ENCODE assay signal across 1 cellular context in genomic region chr16:87860553-87861299, GRCh38.
TF ChIP-seq lines count a peak whose summit lies in the region.

No MANE protein-coding gene starts in this region.

TF ChIP-seq in K562, 482 proteins besides CTCF, POLR2A, EP300 and RAD21 (continued from another document and continues in another):
- TF ChIP-seq, protein P1, sequence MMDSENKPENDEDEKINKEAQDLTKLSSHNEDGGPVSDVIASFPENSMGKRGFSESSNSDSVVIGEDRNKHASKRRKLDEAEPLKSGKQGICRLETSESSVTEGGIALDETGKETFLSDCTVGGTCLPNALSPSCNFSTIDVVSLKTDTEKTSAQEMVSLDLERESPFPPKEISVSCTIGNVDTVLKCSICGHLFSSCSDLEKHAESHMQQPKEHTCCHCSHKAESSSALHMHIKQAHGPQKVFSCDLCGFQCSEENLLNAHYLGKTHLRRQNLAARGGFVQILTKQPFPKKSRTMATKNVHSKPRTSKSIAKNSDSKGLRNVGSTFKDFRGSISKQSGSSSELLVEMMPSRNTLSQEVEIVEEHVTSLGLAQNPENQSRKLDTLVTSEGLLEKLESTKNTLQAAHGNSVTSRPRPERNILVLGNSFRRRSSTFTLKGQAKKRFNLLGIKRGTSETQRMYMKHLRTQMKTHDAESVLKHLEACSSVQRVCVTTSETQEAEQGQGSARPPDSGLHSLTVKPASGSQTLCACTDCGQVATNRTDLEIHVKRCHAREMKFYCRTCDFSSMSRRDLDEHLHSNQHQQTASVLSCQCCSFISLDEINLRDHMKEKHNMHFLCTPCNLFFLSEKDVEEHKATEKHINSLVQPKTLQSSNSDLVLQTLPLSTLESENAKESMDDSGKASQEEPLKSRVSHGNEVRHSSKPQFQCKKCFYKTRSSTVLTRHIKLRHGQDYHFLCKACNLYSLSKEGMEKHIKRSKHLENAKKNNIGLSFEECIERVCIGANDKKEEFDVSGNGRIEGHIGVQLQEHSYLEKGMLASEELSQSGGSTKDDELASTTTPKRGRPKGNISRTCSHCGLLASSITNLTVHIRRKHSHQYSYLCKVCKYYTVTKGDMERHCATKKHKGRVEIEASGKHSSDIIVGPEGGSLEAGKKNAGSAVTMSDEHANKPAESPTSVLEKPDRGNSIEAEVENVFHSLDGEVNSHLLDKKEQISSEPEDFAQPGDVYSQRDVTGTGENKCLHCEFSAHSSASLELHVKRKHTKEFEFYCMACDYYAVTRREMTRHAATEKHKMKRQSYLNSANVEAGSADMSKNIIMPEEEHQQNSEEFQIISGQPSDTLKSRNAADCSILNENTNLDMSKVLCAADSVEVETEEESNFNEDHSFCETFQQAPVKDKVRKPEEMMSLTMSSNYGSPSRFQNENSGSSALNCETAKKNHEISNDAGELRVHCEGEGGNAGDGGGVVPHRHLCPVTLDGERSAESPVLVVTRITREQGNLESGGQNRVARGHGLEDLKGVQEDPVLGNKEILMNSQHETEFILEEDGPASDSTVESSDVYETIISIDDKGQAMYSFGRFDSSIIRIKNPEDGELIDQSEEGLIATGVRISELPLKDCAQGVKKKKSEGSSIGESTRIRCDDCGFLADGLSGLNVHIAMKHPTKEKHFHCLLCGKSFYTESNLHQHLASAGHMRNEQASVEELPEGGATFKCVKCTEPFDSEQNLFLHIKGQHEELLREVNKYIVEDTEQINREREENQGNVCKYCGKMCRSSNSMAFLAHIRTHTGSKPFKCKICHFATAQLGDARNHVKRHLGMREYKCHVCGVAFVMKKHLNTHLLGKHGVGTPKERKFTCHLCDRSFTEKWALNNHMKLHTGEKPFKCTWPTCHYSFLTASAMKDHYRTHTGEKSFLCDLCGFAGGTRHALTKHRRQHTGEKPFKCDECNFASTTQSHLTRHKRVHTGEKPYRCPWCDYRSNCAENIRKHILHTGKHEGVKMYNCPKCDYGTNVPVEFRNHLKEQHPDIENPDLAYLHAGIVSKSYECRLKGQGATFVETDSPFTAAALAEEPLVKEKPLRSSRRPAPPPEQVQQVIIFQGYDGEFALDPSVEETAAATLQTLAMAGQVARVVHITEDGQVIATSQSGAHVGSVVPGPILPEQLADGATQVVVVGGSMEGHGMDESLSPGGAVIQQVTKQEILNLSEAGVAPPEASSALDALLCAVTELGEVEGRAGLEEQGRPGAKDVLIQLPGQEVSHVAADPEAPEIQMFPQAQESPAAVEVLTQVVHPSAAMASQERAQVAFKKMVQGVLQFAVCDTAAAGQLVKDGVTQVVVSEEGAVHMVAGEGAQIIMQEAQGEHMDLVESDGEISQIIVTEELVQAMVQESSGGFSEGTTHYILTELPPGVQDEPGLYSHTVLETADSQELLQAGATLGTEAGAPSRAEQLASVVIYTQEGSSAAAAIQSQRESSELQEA (IDR thresholded peaks at IDR 0.05; ENCODE audit: low read depth), result no peak
- TF ChIP-seq SRSF1 (IDR thresholded peaks at IDR 0.05; ENCODE audit: low read depth, low read length) (no peak), GABPB1 (CRISPR knock-in tag; IDR thresholded peaks at IDR 0.05) (no peak), MAFG (tag; conservative IDR thresholded peaks at IDR 0.05) (peak; percentile 92), PHF20 (IDR thresholded peaks at IDR 0.05; ENCODE audit: partially characterized antibody) (no peak), ZNF780A (CRISPR knock-in tag; IDR thresholded peaks at IDR 0.05) (no peak), ATF1 (CRISPR knock-in tag; IDR thresholded peaks at IDR 0.05) (no peak), ATF1 (tag; IDR thresholded peaks at IDR 0.05) (peak; percentile 37; the same call in 1 of the 2 replicates), EP400 (IDR thresholded peaks at IDR 0.05) (no peak), MAFK (IDR thresholded peaks at IDR 0.05; ENCODE audit: low read length) (peak; percentile 78), TEAD1 (CRISPR knock-in tag; IDR thresholded peaks at IDR 0.05) (peak in 1 of 2 experiments; percentile 41; a peak in 1 of 4 replicates), CTBP1 (IDR thresholded peaks at IDR 0.05; ENCODE audit: borderline replicate concordance) (peak; percentile 55; the same call in 1 of the 2 replicates), STAT5B (CRISPR knock-in tag; IDR thresholded peaks at IDR 0.05) (no peak), TCF3 (CRISPR knock-in tag; IDR thresholded peaks at IDR 0.05) (peak; percentile 41; the same call in 1 of the 2 replicates), HNRNPLL (IDR thresholded peaks at IDR 0.05; ENCODE audit: low read depth, low read length, poor library complexity, severe bottlenecking) (no peak), ETS2 (tag; IDR thresholded peaks at IDR 0.05; ENCODE audit: borderline replicate concordance, poor library complexity, severe bottlenecking) (no peak), CBX8 (IDR thresholded peaks at IDR 0.05; ENCODE audit: borderline replicate concordance, extremely low read depth, low read depth, low read length, poor library complexity, severe bottlenecking) (no peak), GTF2F1 (IDR thresholded peaks at IDR 0.05; ENCODE audit: low read depth, low read length) (no peak), CBFA2T2 (conservative IDR thresholded peaks at IDR 0.05) (peak; percentile 61), ZNF316 (IDR thresholded peaks at IDR 0.05) (peak; percentile 88), MCM2 (IDR thresholded peaks at IDR 0.05; ENCODE audit: low read depth) (no peak), ZNF77 (CRISPR knock-in tag; IDR thresholded peaks at IDR 0.05) (no peak), JUND (IDR thresholded peaks at IDR 0.05; ENCODE audit: borderline replicate concordance, low read depth, low read length) (peak; percentile 67; the same call in 1 of the 2 replicates), JUND (tag; IDR thresholded peaks at IDR 0.05; ENCODE audit: borderline replicate concordance, low read depth, low read length) (peak; percentile 70; the same call in 1 of the 3 replicates), IRF2 (CRISPR knock-in tag; IDR thresholded peaks at IDR 0.05) (no peak), UBTF (IDR thresholded peaks at IDR 0.05; ENCODE audit: borderline replicate concordance in 1 of 2, low read depth in 2 of 2, low read length in 2 of 2) (no peak), ZFX (CRISPR knock-in tag; IDR thresholded peaks at IDR 0.05) (0 out of 2 replicates have a peak, but pooled peaks have one; percentile 14), HMGN3 (IDR thresholded peaks at IDR 0.05; ENCODE audit: borderline replicate concordance, extremely low read depth, insufficient read length, low read depth, low read length) (no peak), L3MBTL2 (IDR thresholded peaks at IDR 0.05) (0 out of 2 replicates have a peak, but pooled peaks have one; percentile 27), CREB1 (IDR thresholded peaks at IDR 0.05) (no peak), CREB1 (CRISPR knock-in tag; IDR thresholded peaks at IDR 0.05) (no peak), RBM17 (IDR thresholded peaks at IDR 0.05; ENCODE audit: borderline replicate concordance, low read depth, low read length) (no peak), ZSCAN29 (IDR thresholded peaks at IDR 0.05) (peak; percentile 87), MITF (IDR thresholded peaks at IDR 0.05) (no peak), NFIC (IDR thresholded peaks at IDR 0.05) (peak; percentile 19; the same call in 1 of the 2 replicates), POLR2G (IDR thresholded peaks at IDR 0.05; ENCODE audit: low read depth, low read length) (peak; percentile 63; the same call in 1 of the 2 replicates), MNT (conservative IDR thresholded peaks at IDR 0.05) (peak; percentile 62 to 81; a peak in 3 of 4 replicates), CEBPG (CRISPR knock-in tag; IDR thresholded peaks at IDR 0.05) (no peak; the same call in 1 of the 2 replicates), CEBPG (tag; conservative IDR thresholded peaks at IDR 0.05 in 1 of 2, IDR thresholded peaks at IDR 0.05 in 1 of 2) (no peak), RBBP5 (IDR thresholded peaks at IDR 0.05; ENCODE audit: borderline replicate concordance, insufficient read depth, low read length, poor library complexity, severe bottlenecking) (peak; percentile 38), NCOR1 (IDR thresholded peaks at IDR 0.05) (peak; percentile 24; the same call in 1 of the 2 replicates), ZNF584 (CRISPR knock-in tag; IDR thresholded peaks at IDR 0.05; ENCODE audit: low read depth) (no peak), HDAC1 (IDR thresholded peaks at IDR 0.05) (peak in 1 of 2 experiments; percentile 13; a peak in 1 of 4 replicates), RCOR1 (IDR thresholded peaks at IDR 0.05; ENCODE audit: borderline replicate concordance in 1 of 2, low read depth in 2 of 2, low read length in 2 of 2) (0 out of 4 replicates have a peak, but pooled peaks of 1 of the 2 experiments have one; percentile 3), ARID1B (IDR thresholded peaks at IDR 0.05) (peak; percentile 47), NBN (IDR thresholded peaks at IDR 0.05; ENCODE audit: low read depth) (no peak), GATAD2A (IDR thresholded peaks at IDR 0.05) (no peak), PCBP2 (IDR thresholded peaks at IDR 0.05; ENCODE audit: low read depth, low read length, poor library complexity, severe bottlenecking) (no peak), ZNF408 (CRISPR knock-in tag; IDR thresholded peaks at IDR 0.05; ENCODE audit: low read depth) (no peak), RBM22 (IDR thresholded peaks at IDR 0.05; ENCODE audit: low read depth, low read length, poor library complexity, severe bottlenecking) (peak; percentile 67), ZBTB5 (IDR thresholded peaks at IDR 0.05) (no peak), C11orf30 (IDR thresholded peaks at IDR 0.05; ENCODE audit: low read depth) (peak; percentile 89), NCOA4 (IDR thresholded peaks at IDR 0.05; ENCODE audit: partially characterized antibody) (no peak)
- TF ChIP-seq, protein P2, sequence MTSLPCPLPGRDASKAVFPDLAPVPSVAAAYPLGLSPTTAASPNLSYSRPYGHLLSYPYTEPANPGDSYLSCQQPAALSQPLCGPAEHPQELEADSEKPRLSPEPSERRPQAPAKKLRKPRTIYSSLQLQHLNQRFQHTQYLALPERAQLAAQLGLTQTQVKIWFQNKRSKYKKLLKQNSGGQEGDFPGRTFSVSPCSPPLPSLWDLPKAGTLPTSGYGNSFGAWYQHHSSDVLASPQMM (CRISPR knock-in tag; IDR thresholded peaks at IDR 0.05), result no peak
- TF ChIP-seq, protein P3, sequence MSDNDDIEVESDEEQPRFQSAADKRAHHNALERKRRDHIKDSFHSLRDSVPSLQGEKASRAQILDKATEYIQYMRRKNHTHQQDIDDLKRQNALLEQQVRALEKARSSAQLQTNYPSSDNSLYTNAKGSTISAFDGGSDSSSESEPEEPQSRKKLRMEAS (CRISPR knock-in tag; IDR thresholded peaks at IDR 0.05), result peak; percentile 62
